8 cellular contexts compared by ENCODE assay signal in the genomic region with DNA sequence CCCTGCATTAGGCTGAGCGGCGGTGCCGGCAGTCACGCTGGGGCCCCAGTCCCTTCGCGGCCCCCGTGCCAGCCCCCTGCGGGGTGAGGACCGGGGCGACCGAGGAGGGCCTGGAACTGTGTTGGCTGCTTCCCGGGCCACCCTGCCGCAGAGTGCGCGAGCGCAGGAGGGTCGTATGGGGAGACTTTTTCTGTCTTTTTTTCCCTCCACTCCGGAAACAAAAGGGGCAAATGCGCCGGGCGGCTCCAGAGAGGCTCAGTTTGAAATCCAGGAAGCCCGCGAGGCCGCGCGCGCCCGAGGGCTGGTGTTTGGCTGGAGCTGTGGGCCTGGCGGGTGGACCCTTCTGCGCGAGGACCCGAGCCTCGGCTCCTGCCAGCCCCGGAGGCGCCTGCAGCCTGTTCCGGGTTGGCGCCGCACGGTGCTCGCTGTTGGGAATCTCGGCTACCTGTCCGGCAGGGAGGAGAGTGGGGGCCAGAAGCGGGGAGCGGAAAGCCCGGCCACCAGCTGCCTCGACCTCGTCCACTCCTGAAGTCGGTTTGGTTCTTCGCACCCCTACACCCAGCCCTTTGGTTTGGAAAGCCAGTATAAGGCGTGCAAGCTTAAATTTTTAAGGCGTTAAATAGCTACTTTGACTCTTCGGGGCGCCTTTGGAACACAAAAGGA. TPM values are rescaled to one million over a fixed set of nuclear protein-coding genes. Genes with fewer than 3 reads are reported as not detected.
DNase-seq lines count a peak whose midpoint lies in the region; ATAC-seq and TF ChIP-seq lines count a peak whose summit lies in the region.

No MANE protein-coding gene starts in this region.

- H3K4me3 Mint-ChIP-seq in chondrocyte (ENCODE audit: unreplicated experiment), result peak overlapping the region; percentile 78

- WGBS in lung, 2 donors, result 2 to 4% methylated on average over 53 of the region's 53 CpGs
- 0 to 3% methylated on average over 34 to 36 of the region's 53 CpGs for whole genome bisulfite sequencing in thyroid gland, 2 donors

- ATAC-seq in lung (ENCODE audit: insufficient read depth, low FRiP score) (peak; percentile 24), GM21529 (IDR thresholded peaks at IDR 0.05; ENCODE audit: unreplicated experiment) (no peak), GM21381 (IDR thresholded peaks at IDR 0.05; ENCODE audit: unreplicated experiment) (no peak)

- intact Hi-C loops in thyroid gland (cut with DNase I), result no loop called here

- H3K4me3 ChIP-seq in lung (peak overlapping the region; percentile 69), thyroid gland (replicated peaks in 1 of 3) (peak overlapping the region; percentile 52 to 88 (median 71))

- no peak for TF ChIP-seq CTCF in chondrocyte (IDR thresholded peaks at IDR 0.05)
- no peak for TF ChIP-seq CTCF in lung (IDR thresholded peaks at IDR 0.05; ENCODE audit: control extremely low read depth, extremely low read depth)
- TF ChIP-seq CTCF in thyroid gland (IDR thresholded peaks at IDR 0.05), result no peak

- H3K27ac ChIP-seq in lung (ENCODE audit: low read depth in 1 of 2, low read length in 1 of 2) (peak overlapping the region; percentile 29 to 86), thyroid gland (peak overlapping the region; percentile 93 to 97 (median 94))

- in situ Hi-C loops in G401 (cut with HindIII; ENCODE audit: low sequenced_read_pairs), result no loop called here

- no peaks in the 10 kb centered on the region for H3K27me3 ChIP-seq in lung (ENCODE audit: control insufficient read depth, insufficient read depth)
- no peaks in the 10 kb centered on the region for H3K27me3 ChIP-seq in thyroid gland

- H3K4me1 Mint-ChIP-seq in chondrocyte (ENCODE audit: low read depth), result peaks cover 59% of the 10 kb centered on the region

- no peaks in the 10 kb centered on the region for H3K27me3 Mint-ChIP-seq in chondrocyte (ENCODE audit: low read depth)

- H3K4me1 ChIP-seq in lung (ENCODE audit: control insufficient read depth in 2 of 2, insufficient read depth in 2 of 2, low read length in 2 of 2), result peaks cover 0 to 23% of the 10 kb centered on the region in 2 donors
- peaks cover 56 to 77% of the 10 kb centered on the region in 2 donors for H3K4me1 ChIP-seq in thyroid gland

- H3K27ac Mint-ChIP-seq in chondrocyte (ENCODE audit: unreplicated experiment), result peak overlapping the region; percentile 84

- H3K9me3 ChIP-seq in lung (ENCODE audit: control insufficient read depth in 2 of 2, insufficient read depth in 1 of 2, low read length in 1 of 2), result no peaks in the 10 kb centered on the region
- no peaks in the 10 kb centered on the region for H3K9me3 ChIP-seq in thyroid gland

- H3K36me3 ChIP-seq in lung (ENCODE audit: control insufficient read depth in 2 of 2, insufficient read depth in 2 of 2, low read length in 2 of 2) (no peaks in the 10 kb centered on the region), thyroid gland (no peaks in the 10 kb centered on the region)

- no peak for TF ChIP-seq POLR2A in thyroid gland (IDR thresholded peaks at IDR 0.05)

- DNase-seq in G401 (ENCODE audit: low spot score), result peak; percentile 42
- DNase-seq in NCI-H69 (lab: John Stamatoyannopoulos, UW), result peak; percentile 78
- DNase-seq in chondrocyte (ENCODE audit: low spot score), result no peak
- DNase-seq in lung (ENCODE audit: low spot score), result no peak
- peak; percentile 67 to 74 for DNase-seq in thyroid gland
- no peak for DNase-seq in globus pallidus (ENCODE audit: low spot score)

- no peaks in the 10 kb centered on the region for H3K9me3 Mint-ChIP-seq in chondrocyte (ENCODE audit: low read depth)

- H3K36me3 Mint-ChIP-seq in chondrocyte (ENCODE audit: low read depth), result peaks cover 3% of the 10 kb centered on the region

RNA-seq across cellular contexts. Expression of a gene that starts 0.7 kb away (rescaled TPM):
- 5.2 and 6.7 TPM in 2 replicates for total RNA-seq in G401 (2014; rRNA removed; shearing (Covaris generic))
- total RNA-seq in chondrocyte (46.3 to 133 TPM (median 131 TPM) in 3 replicates), lung (10 to 100 TPM; 30.3 to 43.5 TPM), thyroid gland (10 to 100 TPM; 41.0 to 83.0 (median 54.6) TPM)
- 10 to 100 TPM; 11.0 to 12.8 TPM for polyA plus RNA-seq in lung

Comparison
In these comparisons a context has a peak if more than half of its experiments do, and no peak if none do; other contexts are left out.
1. DNase-seq: peak in G401 (single experiment), NCI-H69 (single experiment) and thyroid gland (2 of 2); none in chondrocyte (single experiment), lung (single experiment) and globus pallidus (single experiment).